In the genomic region with DNA sequence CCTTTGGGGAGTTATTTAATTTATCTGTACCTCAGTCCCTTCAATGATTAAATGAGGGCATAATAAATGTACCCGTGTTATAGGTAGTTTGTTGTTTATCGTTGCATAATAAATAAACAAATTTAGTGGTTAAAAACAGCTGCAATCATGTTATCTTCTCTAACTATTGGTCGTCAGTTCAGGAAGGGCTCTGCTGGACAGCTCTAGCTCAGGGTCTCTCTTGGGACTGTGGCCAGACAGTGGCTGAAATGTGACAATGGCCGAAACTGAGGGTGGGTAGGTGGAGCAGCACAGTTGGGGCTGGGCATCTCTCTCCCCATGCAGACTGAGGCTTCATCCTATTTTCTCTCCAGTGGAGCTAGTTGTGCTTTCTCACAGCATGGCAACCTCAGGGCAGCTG, we compare ENCODE assay signal across 23 cellular contexts.
"Had no signal": no experiment of that assay in that cellular context is flagged by ENCODE, and none has a peak within 500 bp of the region (broad histone marks: within the 10 kb centered on the region; RNA-seq: fewer than 3 reads in every experiment).

No MANE protein-coding gene starts in this region.

- DNase-seq: KBM-7, MV-4-11, NCI-H1048, NCI-H1105, NCI-H1417, NCI-H1436 treated with DMSO at 0.1 percent for 48 hours, NCI-H1694 treated with DMSO at 0.1 percent for 48 hours, NCI-H1930, NCI-H2081, NCI-H2107, NCI-H2171, NCI-H226, NCI-H446, NCI-H510A, NCI-H526, NCI-H82, Right ventricle myocardium superior, RPMI8226, SIG-M5, T-helper 2 cell had no signal

- H3K9me3 ChIP-seq: SJSA1 had no signal

- H3K27ac Mint-ChIP-seq: IgD-negative memory B cell had no signal

- H3K27ac ChIP-seq: SJSA1, SK-N-MC had no signal

- H3K36me3 ChIP-seq: SJSA1 had no signal

- H3K4me1 Mint-ChIP-seq: IgD-negative memory B cell had no signal

- H3K4me1 ChIP-seq: SJSA1 had no signal

- H3K4me3 ChIP-seq: SJSA1, SK-N-MC had no signal
